In the genomic region with DNA sequence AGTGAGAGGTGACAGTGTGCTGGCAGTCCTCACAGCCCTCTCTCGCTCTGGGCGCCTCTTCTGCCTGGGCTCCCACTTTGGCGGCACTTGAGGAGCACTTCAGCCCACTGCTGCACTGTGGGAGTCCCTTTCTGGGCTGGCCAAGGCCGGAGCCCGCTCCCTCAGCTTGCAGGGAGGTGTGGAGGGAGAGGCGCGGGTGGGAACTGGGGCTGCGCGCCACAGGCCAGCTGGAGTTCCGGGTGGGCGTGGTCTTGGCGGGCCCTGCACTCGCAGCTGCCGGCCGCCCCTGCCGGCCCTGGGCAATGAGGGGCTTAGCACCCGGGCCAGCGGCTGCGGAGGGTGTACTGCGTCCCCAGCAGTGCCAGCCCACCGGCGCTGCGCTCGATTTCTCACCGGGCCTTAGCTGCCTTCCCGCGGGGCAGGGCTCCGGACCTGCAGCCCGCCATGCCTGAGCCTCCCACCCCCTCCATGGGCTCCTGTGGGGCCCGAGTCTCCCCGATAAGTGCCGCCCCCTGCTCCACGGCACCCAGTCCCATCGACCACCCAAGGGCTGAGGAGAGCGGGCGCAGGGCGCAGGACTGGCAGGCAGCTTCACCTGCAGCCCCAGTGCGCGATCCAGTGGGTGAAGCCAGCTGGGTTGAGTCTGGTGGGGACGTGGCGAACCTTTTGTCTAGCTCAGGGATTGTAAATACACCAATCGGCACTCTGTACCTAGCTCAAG, we compare ENCODE assay signal across 7 cellular contexts. TPM values are rescaled to one million over a fixed set of nuclear protein-coding genes. Genes with fewer than 3 reads are reported as not detected.
DNase-seq lines count a peak whose midpoint lies in the region; ATAC-seq and TF ChIP-seq lines count a peak whose summit lies in the region.
"Not testable (repeated sequence)": the region's sequence is repeated elsewhere in the genome, so short reads cannot be mapped to it uniquely, and the experiment has no call there.

No MANE protein-coding gene starts in this region.

- POLR2A ChIA-PET in naive thymus-derived CD8-positive, alpha-beta T cell (lab: Charles Lee) = not testable (repeated sequence)

- H3K79me2 ChIP-seq in DOHH2 (ENCODE audit: control insufficient read depth, low read length) = not testable (repeated sequence)

- not testable (repeated sequence) for TF ChIP-seq POLR2A in Peyer's patch (IDR thresholded peaks at IDR 0.05)

- H3K4me1 ChIP-seq in DOHH2 (ENCODE audit: control insufficient read depth, low read length) = peaks cover 39% of the 10 kb centered on the region
- not testable (repeated sequence) for H3K4me1 ChIP-seq in Peyer's patch, colonic mucosa
- H3K4me1 ChIP-seq in right atrium auricular region = peaks cover 0 to 14% of the 10 kb centered on the region in 2 donors

- not testable (repeated sequence) for H3K9me3 Mint-ChIP-seq in activated naive CD4-positive, alpha-beta T cell treated with anti-CD3 and anti-CD28 coated beads, Interleukin-2, amount 10 ng/mL, durations not matched to agents 7 days and 5 days; naive thymus-derived CD8-positive, alpha-beta T cell

- peaks cover 31% of the 10 kb centered on the region for H3K4me1 Mint-ChIP-seq in activated naive CD4-positive, alpha-beta T cell treated with anti-CD3 and anti-CD28 coated beads, Interleukin-2, amount 10 ng/mL, durations not matched to agents 7 days and 5 days
- peaks cover 2 to 18% (median 8%) of the 10 kb centered on the region in 4 donors for H3K4me1 Mint-ChIP-seq in naive thymus-derived CD8-positive, alpha-beta T cell

- H3K9me3 ChIP-seq in DOHH2 (ENCODE audit: control insufficient read depth, insufficient read depth, low read length); Peyer's patch; colonic mucosa; right atrium auricular region: not testable (repeated sequence)

- H4K20me1 ChIP-seq in DOHH2 (ENCODE audit: control insufficient read depth, insufficient read depth, low read depth, low read length) = not testable (repeated sequence)

- not testable (repeated sequence) for H3K9ac ChIP-seq in colonic mucosa (ENCODE audit: low read depth in 2 of 2, low read length in 2 of 2)

- not testable (repeated sequence) for H3K9me2 ChIP-seq in DOHH2 (replicated peaks; ENCODE audit: control insufficient read depth, low read length)

- H3K36me3 ChIP-seq in DOHH2 (ENCODE audit: control insufficient read depth, low read length); Peyer's patch; colonic mucosa; right atrium auricular region: not testable (repeated sequence)

- H3F3A ChIP-seq in DOHH2 (ENCODE audit: control insufficient read depth, insufficient read depth) = not testable (repeated sequence)

- TF ChIP-seq CTCF in DOHH2 (IDR thresholded peaks at IDR 0.05; ENCODE audit: low read depth, low read length, poor library complexity, severe bottlenecking); Peyer's patch (IDR thresholded peaks at IDR 0.05); colonic mucosa (IDR thresholded peaks at IDR 0.05); right atrium auricular region (IDR thresholded peaks at IDR 0.05): not testable (repeated sequence)

- H3K27ac Mint-ChIP-seq in activated naive CD4-positive, alpha-beta T cell treated with anti-CD3 and anti-CD28 coated beads, Interleukin-2, amount 10 ng/mL, durations not matched to agents 7 days and 5 days = not testable (repeated sequence)
- H3K27ac Mint-ChIP-seq in naive thymus-derived CD8-positive, alpha-beta T cell = peak overlapping the region in 4 of 10 donors; percentile 12 to 22 (median 16)

- intact Hi-C loops in colonic mucosa (cut with DNase I) = not testable (repeated sequence)

- H3K27me3 ChIP-seq in DOHH2 (ENCODE audit: control insufficient read depth, low read length); Peyer's patch; colonic mucosa; right atrium auricular region: not testable (repeated sequence)

- CTCF ChIA-PET in activated naive CD4-positive, alpha-beta T cell treated with anti-CD3 and anti-CD28 coated beads, Interleukin-2, amount 10 ng/mL, durations not matched to agents 7 days and 5 days (lab: Charles Lee) = not testable (repeated sequence)

- peaks cover 32% of the 10 kb centered on the region for H3K27me3 Mint-ChIP-seq in activated naive CD4-positive, alpha-beta T cell treated with anti-CD3 and anti-CD28 coated beads, Interleukin-2, amount 10 ng/mL, durations not matched to agents 7 days and 5 days
- H3K27me3 Mint-ChIP-seq in naive thymus-derived CD8-positive, alpha-beta T cell = not testable (repeated sequence)

- DNase-seq in Peyer's patch; right atrium auricular region (ENCODE audit: low spot score): not testable (repeated sequence)
- peak; percentile 41 for DNase-seq in activated naive CD4-positive, alpha-beta T cell treated with anti-CD3 and anti-CD28 coated beads, Interleukin-2, amount 10 ng/mL, durations not matched to agents 7 days and 5 days
- peak; percentile 36 for DNase-seq in colonic mucosa
- peak in 1 of 10 donors; percentile 9 for DNase-seq in naive thymus-derived CD8-positive, alpha-beta T cell
- DNase-seq in stimulated activated CD4-positive, alpha-beta T cell treated with anti-CD3 and anti-CD28 coated beads, Interleukin-4, amount 100 ng/mL, for 1 hour = peak; percentile 2

- H3K4me2 ChIP-seq in DOHH2 (ENCODE audit: low read length) = peak overlapping the region; percentile 40; the same call in 1 of the 2 replicates

- H3K4me3 Mint-ChIP-seq in activated naive CD4-positive, alpha-beta T cell treated with anti-CD3 and anti-CD28 coated beads, Interleukin-2, amount 10 ng/mL, durations not matched to agents 7 days and 5 days = peak overlapping the region; percentile 12
- peak overlapping the region in 9 of 10 donors; percentile 14 to 76 (median 51) for H3K4me3 Mint-ChIP-seq in naive thymus-derived CD8-positive, alpha-beta T cell

- not testable (repeated sequence) for H3K36me3 Mint-ChIP-seq in activated naive CD4-positive, alpha-beta T cell treated with anti-CD3 and anti-CD28 coated beads, Interleukin-2, amount 10 ng/mL, durations not matched to agents 7 days and 5 days; naive thymus-derived CD8-positive, alpha-beta T cell

- ATAC-seq in naive thymus-derived CD8-positive, alpha-beta T cell = peak in 1 of 2 donors; percentile 65

- not testable (repeated sequence) for H3K27ac ChIP-seq in DOHH2 (ENCODE audit: low read depth, low read length); Peyer's patch; colonic mucosa; right atrium auricular region

- H3K4me3 ChIP-seq in DOHH2 (ENCODE audit: low read length) (peak overlapping the region; percentile 44), Peyer's patch (peak overlapping the region; percentile 20 to 45 (median 43)), colonic mucosa (peak overlapping the region; percentile 34), right atrium auricular region (peak overlapping the region; percentile 27 to 49)

RNA-seq across cellular contexts. Expression of a gene that starts 28.6 kb away (rescaled TPM):
- total RNA-seq in Peyer's patch (10 to 100 TPM; 11.9 to 42.1 (median 17.8) TPM), colonic mucosa (100 to 1,000 TPM in 1 of 2 donors, 10 to 100 TPM in 1; 42.4 to 134 TPM), right atrium auricular region (10 to 100 TPM in 1 of 2 donors, 1 to 10 TPM in 1; 7.4 to 10.6 TPM)
- 1 to 10 TPM; 4.8 to 5.3 TPM for total RNA-seq in naive thymus-derived CD8-positive, alpha-beta T cell
- 10 to 100 TPM in 1 of 3 donors, 1 to 10 TPM in 2; 7.0 to 13.6 (median 7.8) TPM for polyA plus RNA-seq in naive thymus-derived CD8-positive, alpha-beta T cell

RNA-seq across cellular contexts. Expression of a gene that starts 35.9 kb away (rescaled TPM):
- total RNA-seq in Peyer's patch = 100 to 1,000 TPM in 3 of 4 donors, 10 to 100 TPM in 1; 66.6 to 152 (median 101) TPM
- 10 to 100 TPM; 37.6 to 42.2 TPM for total RNA-seq in colonic mucosa
- total RNA-seq in right atrium auricular region = 10 to 100 TPM; 15.0 to 19.9 TPM
- total RNA-seq in naive thymus-derived CD8-positive, alpha-beta T cell = 100 to 1,000 TPM; 105 to 112 TPM
- polyA plus RNA-seq in naive thymus-derived CD8-positive, alpha-beta T cell = 10 to 100 TPM; 19.6 to 27.9 (median 21.2) TPM
